In genomic region chr20:36932476-36933426, GRCh38 we compare ENCODE assay signal across 9 cellular contexts. TPM values are rescaled to one million over a fixed set of nuclear protein-coding genes. Genes with fewer than 3 reads are reported as not detected.
DNase-seq lines count a peak whose midpoint lies in the region; ATAC-seq and TF ChIP-seq lines count a peak whose summit lies in the region.
"Had no signal": no experiment of that assay in that cellular context is flagged by ENCODE, and none has a peak within 500 bp of the region (broad histone marks: within the 10 kb centered on the region; RNA-seq: fewer than 3 reads in every experiment).

No MANE protein-coding gene starts in this region.

- peaks cover 54% of the 10 kb centered on the region for H3K4me1 Mint-ChIP-seq in CD8-positive, alpha-beta T cell (ENCODE audit: low read depth)
- H3K4me1 Mint-ChIP-seq in natural killer cell, result peaks cover 48 to 51% of the 10 kb centered on the region in 2 donors

- no peak overlapping the region for H3K4me3 Mint-ChIP-seq in CD8-positive, alpha-beta T cell
- no peak overlapping the region for H3K4me3 Mint-ChIP-seq in natural killer cell

- CTCF ChIA-PET in CD8-positive, alpha-beta T cell (lab: Charles Lee), result interaction anchor here (0.7 to 2.3 kb wide), 5 partner anchors 11 to 149 kb away, joined by 3 to 11 read pairs (median 3); no protein-coding TSS in a partner anchor

- no peak for TF ChIP-seq CTCF in CD8-positive, alpha-beta T cell (IDR thresholded peaks at IDR 0.05)
- TF ChIP-seq CTCF in choroid plexus epithelial cell (conservative IDR thresholded peaks at IDR 0.05; ENCODE audit: low read depth, low read length) (no peak), natural killer cell (IDR thresholded peaks at IDR 0.05) (no peak), ascending aorta (IDR thresholded peaks at IDR 0.05) (no peak)

- DNase-seq in CD8-positive, alpha-beta T cell, result peak in 1 of 7 experiments; percentile 35
- DNase-seq in OCI-M1 (lab: John Stamatoyannopoulos, UW), result peak; percentile 40
- peak; percentile 27 for DNase-seq in choroid plexus epithelial cell (ENCODE audit: low read depth)
- DNase-seq in natural killer cell, result no peak
- no peak for DNase-seq in ascending aorta (ENCODE audit: low spot score in 2 of 2)
- DNase-seq: brain microvascular endothelial cell had no signal

- H3K27me3 Mint-ChIP-seq in CD8-positive, alpha-beta T cell (ENCODE audit: low read depth), result no peaks in the 10 kb centered on the region
- H3K27me3 Mint-ChIP-seq in natural killer cell (ENCODE audit: low read depth in 2 of 2), result no peaks in the 10 kb centered on the region

- intact Hi-C loops in CD8-positive, alpha-beta T cell (cut with DNase I, micrococcal nuclease), result loop anchor here in 1 of 2 experiments (5.0 to 10.0 kb wide), 2 partner anchors 35 to 152 kb away; no protein-coding TSS in a partner anchor
- intact Hi-C loops in natural killer cell (cut with micrococcal nuclease) (loop anchor here (10.0 kb wide), 1 partner anchor 368 kb away; no protein-coding TSS in a partner anchor), ascending aorta (cut with DNase I) (no loop called here)

- H3K27ac Mint-ChIP-seq in CD8-positive, alpha-beta T cell, result peak overlapping the region; percentile 69
- H3K27ac Mint-ChIP-seq in natural killer cell, result peak overlapping the region; percentile 47 to 90

- H3K27ac ChIP-seq in CD8-positive, alpha-beta T cell (ENCODE audit: low read depth, low read length), result peak overlapping the region; percentile 10
- no peak overlapping the region for H3K27ac ChIP-seq in ascending aorta
- H3K27ac ChIP-seq: brain microvascular endothelial cell had no signal

- POLR2A ChIA-PET in CD8-positive, alpha-beta T cell (lab: Charles Lee), result interaction anchor here (1.3 to 2.2 kb wide), 2 partner anchors 11 kb away, joined by 3 to 6 read pairs; no protein-coding TSS in a partner anchor

- H3K4me1 ChIP-seq in CD8-positive, alpha-beta T cell (ENCODE audit: insufficient read depth, low read length), result peaks cover 65% of the 10 kb centered on the region
- peaks cover 0 to 13% of the 10 kb centered on the region in 2 donors for H3K4me1 ChIP-seq in ascending aorta

- no peak overlapping the region for H3K4me3 ChIP-seq in CD8-positive, alpha-beta T cell (ENCODE audit: low read depth, low read length)
- no peak overlapping the region for H3K4me3 ChIP-seq in choroid plexus epithelial cell (ENCODE audit: low read depth, low read length)
- H3K4me3 ChIP-seq in ascending aorta, result no peak overlapping the region

- no peak for ATAC-seq in CD8-positive, alpha-beta T cell
- ATAC-seq in natural killer cell (no peak), HG03565 (IDR thresholded peaks at IDR 0.05; ENCODE audit: unreplicated experiment) (no peak), GM21717 (IDR thresholded peaks at IDR 0.05; ENCODE audit: unreplicated experiment) (no peak)

- H3K36me3 ChIP-seq in CD8-positive, alpha-beta T cell (ENCODE audit: insufficient read depth, low read length), result peaks cover 58% of the 10 kb centered on the region
- peaks cover 34 to 78% of the 10 kb centered on the region in 2 donors for H3K36me3 ChIP-seq in ascending aorta
- H3K36me3 ChIP-seq: brain microvascular endothelial cell had no signal

- H3K9me3 Mint-ChIP-seq in CD8-positive, alpha-beta T cell, result no peaks in the 10 kb centered on the region
- H3K9me3 Mint-ChIP-seq in natural killer cell, result no peaks in the 10 kb centered on the region

- H3K36me3 Mint-ChIP-seq in CD8-positive, alpha-beta T cell, result peaks cover 81% of the 10 kb centered on the region
- H3K36me3 Mint-ChIP-seq in natural killer cell, result peaks cover 14% of the 10 kb centered on the region

- H3K27me3 ChIP-seq in CD8-positive, alpha-beta T cell (ENCODE audit: insufficient read depth, low read length), result no peaks in the 10 kb centered on the region
- no peaks in the 10 kb centered on the region for H3K27me3 ChIP-seq in ascending aorta
- H3K27me3 ChIP-seq: brain microvascular endothelial cell had no signal

- H3K9me3 ChIP-seq in CD8-positive, alpha-beta T cell (ENCODE audit: low read length), result no peaks in the 10 kb centered on the region
- H3K9me3 ChIP-seq in ascending aorta, result no peaks in the 10 kb centered on the region

RNA-seq across cellular contexts. Expression of gene SAMHD1, which starts 18.8 kb away (rescaled TPM):
- 10 to 100 TPM; 74.6 to 78.2 TPM for total RNA-seq in CD8-positive, alpha-beta T cell
- total RNA-seq in natural killer cell (100 to 1,000 TPM; 237 to 279 (median 270) TPM), ascending aorta (163 TPM)

RNA-seq across cellular contexts. Expression of gene TLDC2, which starts 56.8 kb away (rescaled TPM):
- total RNA-seq in CD8-positive, alpha-beta T cell, result not detected
- total RNA-seq in natural killer cell, result 1 to 10 TPM in 1 of 3 donors, not detected in 2; 1.4 TPM
- not detected for total RNA-seq in ascending aorta
- total RNA-seq: activated CD8-positive, alpha-beta memory T cell treated with anti-CD3 and anti-CD28 coated beads for 36 hours had no signal

Comparison
In these comparisons a context has a peak if more than half of its experiments do, and no peak if none do; other contexts are left out.
1. DNase-seq: peak in OCI-M1 (single experiment) and choroid plexus epithelial cell (single experiment); none in natural killer cell (single experiment) and ascending aorta (0 of 2).